12 cellular contexts compared by ENCODE assay signal in genomic region chr1:147167361-147167760, GRCh38. TPM values are rescaled to one million over a fixed set of nuclear protein-coding genes. Genes with fewer than 3 reads are reported as not detected.
DNase-seq lines count a peak whose midpoint lies in the region; ATAC-seq, FAIRE-seq and TF ChIP-seq lines count a peak whose summit lies in the region.
"Had no signal": no experiment of that assay in that cellular context is flagged by ENCODE, and none has a peak within 500 bp of the region (broad histone marks: within the 10 kb centered on the region; RNA-seq: fewer than 3 reads in every experiment).

No MANE protein-coding gene starts in this region.

- dilution Hi-C loops in mammary epithelial cell (cut with HindIII; ENCODE audit: low sequenced_read_pairs), result no loop called here

- H3K27me3 ChIP-seq in mammary epithelial cell (ENCODE audit: insufficient read depth, low read length), result no peaks in the 10 kb centered on the region
- H3K27me3 ChIP-seq: spleen had no signal

- in situ Hi-C loops in mammary epithelial cell (cut with MboI; ENCODE audit: low sequenced_read_pairs in 2 of 2), result no loop called here

- H3K4me1 ChIP-seq in mammary epithelial cell (ENCODE audit: insufficient read depth, low read length), result peaks cover 45% of the 10 kb centered on the region

- H3K36me3 ChIP-seq in mammary epithelial cell (ENCODE audit: insufficient read depth, low read length), result peaks cover 12% of the 10 kb centered on the region

- no peaks in the 10 kb centered on the region for H4K20me1 ChIP-seq in mammary epithelial cell (ENCODE audit: insufficient read depth, low read length)

- H3K4me3 Mint-ChIP-seq in activated CD4-positive, alpha-beta memory T cell treated with anti-CD3 and anti-CD28 coated beads, Interleukin-2, amount 10 ng/mL, durations not matched to agents 7 days and 5 days, result no peak overlapping the region
- H3K4me3 Mint-ChIP-seq: CD8-positive, alpha-beta T cell had no signal

- WGBS in mammary epithelial cell (ENCODE audit: low coverage, missing lambda C conversion rate), result 0% methylated on average over 1 of the region's 1 CpG

- no peak overlapping the region for H3K9ac ChIP-seq in mammary epithelial cell (ENCODE audit: insufficient read depth, low read length)

- H3K9me3 Mint-ChIP-seq in activated CD4-positive, alpha-beta memory T cell treated with anti-CD3 and anti-CD28 coated beads, Interleukin-2, amount 10 ng/mL, durations not matched to agents 7 days and 5 days, result no peaks in the 10 kb centered on the region
- H3K9me3 Mint-ChIP-seq: CD8-positive, alpha-beta T cell had no signal

- no peaks in the 10 kb centered on the region for H3K27me3 Mint-ChIP-seq in activated CD4-positive, alpha-beta memory T cell treated with anti-CD3 and anti-CD28 coated beads, Interleukin-2, amount 10 ng/mL, durations not matched to agents 7 days and 5 days

- peaks cover 23% of the 10 kb centered on the region for H3K36me3 Mint-ChIP-seq in activated CD4-positive, alpha-beta memory T cell treated with anti-CD3 and anti-CD28 coated beads, Interleukin-2, amount 10 ng/mL, durations not matched to agents 7 days and 5 days (ENCODE audit: low read depth)

- peaks cover 23% of the 10 kb centered on the region for H3K4me1 Mint-ChIP-seq in activated CD4-positive, alpha-beta memory T cell treated with anti-CD3 and anti-CD28 coated beads, Interleukin-2, amount 10 ng/mL, durations not matched to agents 7 days and 5 days

- CTCF ChIA-PET in mammary epithelial cell (lab: Charles Lee; ENCODE audit: low non-redundant PET), result no interaction called here
- CTCF ChIA-PET in activated CD4-positive, alpha-beta memory T cell treated with anti-CD3 and anti-CD28 coated beads, Interleukin-2, amount 10 ng/mL, durations not matched to agents 7 days and 5 days (lab: Charles Lee), result no interaction called here

- peak overlapping the region; percentile 95 for H3K4me2 ChIP-seq in mammary epithelial cell (ENCODE audit: insufficient read depth, low read depth, low read length)

- POLR2A ChIA-PET in activated CD4-positive, alpha-beta memory T cell treated with anti-CD3 and anti-CD28 coated beads, Interleukin-2, amount 10 ng/mL, durations not matched to agents 7 days and 5 days (lab: Charles Lee), result interaction anchor here (2.3 kb wide), 1 partner anchor 83 kb away, joined by 11 read pairs; no protein-coding TSS in a partner anchor

- no peak for FAIRE-seq in HTR-8/SVneo (lab: Jason Lieb, UNC)

- H3K9me3 ChIP-seq in mammary epithelial cell (replicated peaks; ENCODE audit: insufficient read depth, low read length), result no peaks in the 10 kb centered on the region
- H3K9me3 ChIP-seq: spleen had no signal

- no peak overlapping the region for H2AFZ ChIP-seq in mammary epithelial cell (ENCODE audit: low read depth, low read length)

- DNase-seq in AG08395 (ENCODE audit: low spot score), result peak; percentile 92
- peak; percentile 69 for DNase-seq in HTR-8/SVneo (ENCODE audit: insufficient read length, low spot score)
- DNase-seq in mammary epithelial cell, result peak; percentile 96
- DNase-seq in left colon, result no peak
- no peak for DNase-seq in activated CD4-positive, alpha-beta memory T cell treated with anti-CD3 and anti-CD28 coated beads, Interleukin-2, amount 10 ng/mL, durations not matched to agents 7 days and 5 days
- DNase-seq: CD8-positive, alpha-beta T cell; effector CD8-positive, alpha-beta T cell; spleen had no signal

- no peak overlapping the region for H3K27ac Mint-ChIP-seq in activated CD4-positive, alpha-beta memory T cell treated with anti-CD3 and anti-CD28 coated beads, Interleukin-2, amount 10 ng/mL, durations not matched to agents 7 days and 5 days
- H3K27ac Mint-ChIP-seq: CD8-positive, alpha-beta T cell had no signal

- no TSS peak for BruUV-seq in mammary epithelial cell (replicated peaks; lab: Mats Ljungman, UMichigan)

- intact Hi-C loops in mammary epithelial cell (cut with micrococcal nuclease), result no loop called here
- intact Hi-C loops in left colon (cut with DNase I, micrococcal nuclease), result loop anchor here in 1 of 2 donors (10.0 kb wide), 1 partner anchor 437 kb away; no protein-coding TSS in a partner anchor

- TF ChIP-seq CTCF in mammary epithelial cell (conservative IDR thresholded peaks at IDR 0.05 in 1 of 2, IDR thresholded peaks at IDR 0.05 in 1 of 2; ENCODE audit: extremely low read depth in 1 of 2, insufficient read depth in 1 of 2, low read depth in 1 of 2, low read length in 2 of 2), result no peak

- peak; percentile 54 for ATAC-seq in left colon
- ATAC-seq in GM18520 (IDR thresholded peaks at IDR 0.05; ENCODE audit: unreplicated experiment), result no peak
- no peak for ATAC-seq in GM21381 (IDR thresholded peaks at IDR 0.05; ENCODE audit: unreplicated experiment)
- ATAC-seq in GM21619 (IDR thresholded peaks at IDR 0.05; ENCODE audit: unreplicated experiment), result no peak
- ATAC-seq: CD8-positive, alpha-beta T cell had no signal

- peaks cover 88% of the 10 kb centered on the region for H3K79me2 ChIP-seq in mammary epithelial cell (ENCODE audit: insufficient read depth, low read length)

- no peak overlapping the region for H3K4me3 ChIP-seq in mammary epithelial cell (replicated peaks in 1 of 3; ENCODE audit: insufficient read depth in 1 of 3, low read depth in 2 of 3, low read length in 3 of 3)
- H3K4me3 ChIP-seq: spleen had no signal

- H3K27ac ChIP-seq in mammary epithelial cell (ENCODE audit: insufficient read depth, low read depth, low read length), result peak overlapping the region; percentile 88
- H3K27ac ChIP-seq: HL-60, spleen had no signal

RNA-seq across cellular contexts. Expression of gene PRKAB2, which starts 4.9 kb away (rescaled TPM):
- total RNA-seq in mammary epithelial cell (10 to 100 TPM; 24.6 to 30.8 TPM), left colon (10 to 100 TPM; 12.2 to 23.9 TPM)
- 17.3 TPM for polyA plus RNA-seq in mammary epithelial cell
- 2.4 TPM for polyA minus RNA-seq in mammary epithelial cell
- total RNA-seq in activated CD4-positive, alpha-beta memory T cell treated with anti-CD3 and anti-CD28 coated beads, Interleukin-2, amount 10 ng/mL, durations not matched to agents 7 days and 5 days, result 10 to 100 TPM; 13.3 to 15.5 TPM

RNA-seq across cellular contexts. Expression of gene FMO5, which starts 57.8 kb away (rescaled TPM):
- total RNA-seq in mammary epithelial cell (1 to 10 TPM in 1 of 2 donors, under 1 TPM in 1; 0.94 to 1.3 TPM), left colon (100 to 1,000 TPM in 1 of 2 donors, 10 to 100 TPM in 1; 65.9 to 100 TPM)
- polyA plus RNA-seq in mammary epithelial cell, result 0.58 TPM
- not detected for polyA minus RNA-seq in mammary epithelial cell
- under 1 TPM; 0.53 to 0.73 TPM for total RNA-seq in activated CD4-positive, alpha-beta memory T cell treated with anti-CD3 and anti-CD28 coated beads, Interleukin-2, amount 10 ng/mL, durations not matched to agents 7 days and 5 days

Comparison
In these comparisons a context has a peak if more than half of its experiments do, and no peak if none do; other contexts are left out.
1. DNase-seq: peak in AG08395 (single experiment), HTR-8/SVneo (single experiment) and mammary epithelial cell (single experiment); none in left colon (0 of 2) and activated CD4-positive, alpha-beta memory T cell treated with anti-CD3 and anti-CD28 coated beads, Interleukin-2, amount 10 ng/mL, durations not matched to agents 7 days and 5 days (single experiment).
2. RNA of gene FMO5, which starts 57.8 kb away (total RNA-seq): 65.9 to 100 TPM in left colon; 0.94 to 1.3 TPM in mammary epithelial cell and 0.53 to 0.73 TPM in activated CD4-positive, alpha-beta memory T cell treated with anti-CD3 and anti-CD28 coated beads, Interleukin-2, amount 10 ng/mL, durations not matched to agents 7 days and 5 days; every median in the first group is over 10 times any median in the second.